ENCODE assay signal across 11 cellular contexts in genomic region chr22:41415554-41415953, GRCh38. TPM values are rescaled to one million over a fixed set of nuclear protein-coding genes. Genes with fewer than 3 reads are reported as not detected.
DNase-seq lines count a peak whose midpoint lies in the region; TF ChIP-seq lines count a peak whose summit lies in the region.
"Had no signal": no experiment of that assay in that cellular context is flagged by ENCODE, and none has a peak within 500 bp of the region (broad histone marks: within the 10 kb centered on the region; RNA-seq: fewer than 3 reads in every experiment).

No MANE protein-coding gene starts in this region.

- H3K4me2 ChIP-seq in Karpas-422 (ENCODE audit: low read depth, low read length, poor library complexity, severe bottlenecking), result peak overlapping the region; percentile 99

- DNase-seq in Karpas-422 (no peak), cerebellar cortex (ENCODE audit: low spot score) (peak; percentile 79), NCI-H1048 (lab: John Stamatoyannopoulos, UW) (no peak), NCI-H1105 (lab: John Stamatoyannopoulos, UW) (no peak), erythroblast (lab: John Stamatoyannopoulos, UW) (no peak)
- DNase-seq in activated effector memory CD4-positive, alpha-beta T cell treated with Interleukin-2 at 50 U/mL for 16 hours, result no peak
- DNase-seq: H7, left colon had no signal

- H3K4me3 ChIP-seq in Karpas-422 (ENCODE audit: low read length), result peak overlapping the region; percentile 97
- no peak overlapping the region for H3K4me3 ChIP-seq in neutrophil (ENCODE audit: low read depth in 1 of 2, low read length in 1 of 2)

- peaks cover 19% of the 10 kb centered on the region for H3K79me2 ChIP-seq in Karpas-422 (ENCODE audit: low read length)

- H2AFZ ChIP-seq in Karpas-422 (ENCODE audit: low read length), result no peak overlapping the region

- no peaks in the 10 kb centered on the region for H3K9me2 ChIP-seq in Karpas-422 (replicated peaks; ENCODE audit: insufficient read depth, low read length)

- H3K9me3 ChIP-seq in Karpas-422 (ENCODE audit: low read length) (no peaks in the 10 kb centered on the region), neutrophil (no peaks in the 10 kb centered on the region)

- H4K20me1 ChIP-seq in Karpas-422 (ENCODE audit: insufficient read depth, low read depth, low read length), result no peaks in the 10 kb centered on the region; the same call in 1 of the 2 replicates

- H3K9ac ChIP-seq in Karpas-422 (ENCODE audit: low read length), result peak overlapping the region; percentile 95

- TF ChIP-seq CTCF in C4-2B (conservative IDR thresholded peaks at IDR 0.05), result no peak
- TF ChIP-seq CTCF in neutrophil (IDR thresholded peaks at IDR 0.05), result no peak

- TF ChIP-seq POLR2A in erythroblast (IDR thresholded peaks at IDR 0.05; ENCODE audit: low read length), result no peak

- H3K27ac ChIP-seq in C4-2B (peak overlapping the region; percentile 98), Karpas-422 (ENCODE audit: low read length) (peak overlapping the region; percentile 84; the same call in 1 of the 2 replicates), neutrophil (peak overlapping the region; percentile 35)
- H3K27ac ChIP-seq: epithelial cell of prostate had no signal

- 0 out of 2 replicates have a peak, but pooled peaks cover 4% of the 10 kb centered on the region for H3K36me3 ChIP-seq in Karpas-422 (ENCODE audit: insufficient read depth, low read length)
- no peaks in the 10 kb centered on the region for H3K36me3 ChIP-seq in neutrophil

- peaks cover 33% of the 10 kb centered on the region for H3K4me1 ChIP-seq in Karpas-422 (ENCODE audit: low read length)
- peaks cover 26 to 28% of the 10 kb centered on the region in 2 experiments for H3K4me1 ChIP-seq in neutrophil (ENCODE audit: control insufficient read depth in 1 of 2, insufficient read depth in 1 of 2, low read depth in 1 of 2, low read length in 1 of 2)

- H3K27me3 ChIP-seq in Karpas-422 (ENCODE audit: low read length), result no peaks in the 10 kb centered on the region
- H3K27me3 ChIP-seq in neutrophil, result no peaks in the 10 kb centered on the region

RNA-seq across cellular contexts. Expression of gene TOB2, which starts 31.0 kb away (rescaled TPM):
- 43.7 and 46.8 TPM in 2 replicates for total RNA-seq in Karpas-422 (2014; rRNA removed; shearing (Covaris generic); ENCODE audit: low replicate concordance)

RNA-seq across cellular contexts. Expression of gene TEF, which starts 33.8 kb away (rescaled TPM):
- 4.4 and 6.8 TPM in 2 replicates for total RNA-seq in Karpas-422 (2014; rRNA removed; shearing (Covaris generic); ENCODE audit: low replicate concordance)

RNA-seq across cellular contexts. Expression of gene PHF5A, which starts 52.9 kb away (rescaled TPM):
- 43.2 and 90.3 TPM in 2 replicates for total RNA-seq in Karpas-422 (2014; rRNA removed; shearing (Covaris generic); ENCODE audit: low replicate concordance)

RNA-seq across cellular contexts. Expression of gene ACO2, which starts 53.4 kb away (rescaled TPM):
- 67.7 and 102 TPM in 2 replicates for total RNA-seq in Karpas-422 (2014; rRNA removed; shearing (Covaris generic); ENCODE audit: low replicate concordance)

Comparison
In these comparisons a context has a peak if more than half of its experiments do, and no peak if none do; other contexts are left out.
1. H3K27ac ChIP-seq: peak in every context shown above with its lines; median percentile 98 in C4-2B; 84 in Karpas-422; 35 in neutrophil.